In genomic region chr5:91864902-91865420, GRCh38 we compare ENCODE assay signal across 1 cellular context.
TF ChIP-seq lines count a peak whose summit lies in the region.

No MANE protein-coding gene starts in this region.

TF ChIP-seq in GM23338, 12 proteins besides CTCF, POLR2A, EP300 and RAD21 (continued from another document):
- no peak for TF ChIP-seq REST (IDR thresholded peaks at IDR 0.05; ENCODE audit: unreplicated experiment)
